In the genomic region with DNA sequence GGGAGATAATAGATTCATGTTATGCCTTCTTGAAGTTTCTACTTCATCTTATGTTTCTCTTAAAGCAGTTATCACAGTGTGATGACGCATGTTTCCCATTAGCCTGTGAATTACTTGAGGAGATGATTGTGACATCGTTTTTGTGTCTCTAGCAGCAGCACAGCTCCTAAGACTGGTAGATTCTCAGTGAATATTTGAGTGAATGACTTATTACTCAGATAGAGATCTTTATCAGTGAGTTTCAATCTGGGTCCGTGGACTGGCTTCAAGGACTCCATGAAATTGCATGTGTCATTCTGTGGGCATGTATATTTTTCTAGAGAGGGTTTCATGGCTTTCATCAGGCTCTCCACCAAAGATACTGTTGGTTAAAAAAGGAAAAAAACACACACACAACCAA, we compare ENCODE assay signal across 7 cellular contexts. TPM values are rescaled to one million over a fixed set of nuclear protein-coding genes. Genes with fewer than 3 reads are reported as not detected.
DNase-seq lines count a peak whose midpoint lies in the region; ATAC-seq, FAIRE-seq and TF ChIP-seq lines count a peak whose summit lies in the region.

No MANE protein-coding gene starts in this region.

- H3K27ac ChIP-seq in SK-N-SH (ENCODE audit: low read depth in 2 of 2, low read length in 1 of 2) (peak overlapping the region; percentile 51 to 99; a peak in 3 of 4 replicates), Karpas-422 (ENCODE audit: low read length) (no peak overlapping the region)

- H3K9me2 ChIP-seq in SK-N-SH (no peaks in the 10 kb centered on the region), Karpas-422 (replicated peaks; ENCODE audit: insufficient read depth, low read length) (no peaks in the 10 kb centered on the region)

- no peaks in the 10 kb centered on the region for H3K9me3 ChIP-seq in SK-N-SH
- no peaks in the 10 kb centered on the region for H3K9me3 ChIP-seq in Caco-2
- no peaks in the 10 kb centered on the region for H3K9me3 ChIP-seq in Karpas-422 (ENCODE audit: low read length)

- H3K9ac ChIP-seq in SK-N-SH (peak overlapping the region; percentile 62; the same call in 1 of the 2 replicates), Karpas-422 (ENCODE audit: low read length) (no peak overlapping the region)

- POLR2A ChIA-PET in SK-N-SH (lab: Yijun Ruan, JAX), result no interaction called here
- POLR2A ChIA-PET in Caco-2 (lab: Charles Lee), result no interaction called here

- no peak overlapping the region for H3K27ac Mint-ChIP-seq in Caco-2 (ENCODE audit: unreplicated experiment)

- no peaks in the 10 kb centered on the region for H3K9me3 Mint-ChIP-seq in Caco-2 (ENCODE audit: unreplicated experiment)

- H3K4me2 ChIP-seq in SK-N-SH (peak overlapping the region; percentile 74), Karpas-422 (ENCODE audit: low read depth, low read length, poor library complexity, severe bottlenecking) (no peak overlapping the region)

- no peaks in the 10 kb centered on the region for H3K36me3 Mint-ChIP-seq in Caco-2 (ENCODE audit: insufficient read depth, unreplicated experiment)

- no peak for TF ChIP-seq RAD21 in SK-N-SH (IDR thresholded peaks at IDR 0.05; ENCODE audit: low read length)

- no peak for TF ChIP-seq CTCF in SK-N-SH (IDR thresholded peaks at IDR 0.05)
- TF ChIP-seq CTCF in epithelial cell of esophagus (IDR thresholded peaks at IDR 0.05; ENCODE audit: insufficient read depth, low read depth, low read length, missing control alignments), result no peak
- no peak for TF ChIP-seq CTCF in Caco-2 (IDR thresholded peaks at IDR 0.05; ENCODE audit: insufficient read depth in 1 of 2, low read depth in 1 of 2, low read length in 1 of 2, severe bottlenecking in 1 of 2, unreplicated experiment in 1 of 2)

- intact Hi-C loops in Caco-2 (cut with micrococcal nuclease; ENCODE audit: unreplicated experiment), result no loop called here

- H3K27me3 ChIP-seq in SK-N-SH (ENCODE audit: insufficient read depth) (no peaks in the 10 kb centered on the region), Caco-2 (replicated peaks; ENCODE audit: control insufficient read depth, insufficient read depth, low read length) (no peaks in the 10 kb centered on the region), Karpas-422 (ENCODE audit: low read length) (no peaks in the 10 kb centered on the region)

- TF ChIP-seq EP300 in SK-N-SH (IDR thresholded peaks at IDR 0.05; ENCODE audit: borderline replicate concordance in 1 of 2, low read depth in 1 of 2, low read length in 1 of 2), result peak in 1 of 2 experiments; percentile 97; a peak in 2 of 4 replicates

- no peak overlapping the region for H3K4me3 Mint-ChIP-seq in Caco-2 (ENCODE audit: unreplicated experiment)

- FAIRE-seq in GM12891 (lab: Jason Lieb, UNC), result peak; percentile 13

- no peak for ATAC-seq in HG03280 (IDR thresholded peaks at IDR 0.05; ENCODE audit: unreplicated experiment)

- H3K36me3 ChIP-seq in SK-N-SH (replicated peaks in 1 of 2; ENCODE audit: control insufficient read depth in 1 of 2, insufficient read depth in 2 of 2, low read length in 1 of 2), result peaks cover 0 to 1% of the 10 kb centered on the region in 2 experiments
- no peaks in the 10 kb centered on the region; the same call in 1 of the 2 replicates for H3K36me3 ChIP-seq in Caco-2 (ENCODE audit: control insufficient read depth, insufficient read depth, low read length)
- H3K36me3 ChIP-seq in Karpas-422 (ENCODE audit: insufficient read depth, low read length), result no peaks in the 10 kb centered on the region

- H3F3A ChIP-seq in SK-N-SH (replicated peaks; ENCODE audit: insufficient read depth), result peaks cover 63% of the 10 kb centered on the region

- H3K4me1 ChIP-seq in SK-N-SH (ENCODE audit: control insufficient read depth in 1 of 2, insufficient read depth in 2 of 2, low read depth in 1 of 2, low read length in 1 of 2) (peaks cover 34 to 49% of the 10 kb centered on the region in 2 experiments), Caco-2 (peaks cover 16% of the 10 kb centered on the region), Karpas-422 (ENCODE audit: low read length) (peaks cover 12% of the 10 kb centered on the region)

- H2AFZ ChIP-seq in SK-N-SH (ENCODE audit: low read depth) (no peak overlapping the region), Karpas-422 (ENCODE audit: low read length) (no peak overlapping the region)

- H3K79me2 ChIP-seq in SK-N-SH (ENCODE audit: insufficient read depth) (peaks cover 30% of the 10 kb centered on the region), Karpas-422 (ENCODE audit: low read length) (no peaks in the 10 kb centered on the region)

- no peak for TF ChIP-seq POLR2A in GM12891 (IDR thresholded peaks at IDR 0.05; ENCODE audit: low read depth, low read length)

- BruUV-seq in Caco-2 (replicated peaks; lab: Mats Ljungman, UMichigan), result no TSS peak

- no peaks in the 10 kb centered on the region; the same call in 1 of the 2 replicates for H4K20me1 ChIP-seq in SK-N-SH (ENCODE audit: insufficient read depth)
- peaks cover 3% of the 10 kb centered on the region; the same call in 1 of the 2 replicates for H4K20me1 ChIP-seq in Karpas-422 (ENCODE audit: insufficient read depth, low read depth, low read length)

- H3K4me3 ChIP-seq in SK-N-SH (ENCODE audit: low read depth in 2 of 2, low read length in 1 of 2) (peak overlapping the region in 1 of 2 experiments; percentile 25; a peak in 1 of 4 replicates), epithelial cell of esophagus (ENCODE audit: low read length) (no peak overlapping the region), Caco-2 (ENCODE audit: low read depth, low read length) (no peak overlapping the region), Karpas-422 (ENCODE audit: low read length) (no peak overlapping the region)

- no peak for DNase-seq in GM12891 (ENCODE audit: insufficient read length, low spot score)
- no peak for DNase-seq in SK-N-SH
- DNase-seq in epithelial cell of esophagus (ENCODE audit: low read depth), result peak; percentile 36
- peak; percentile 54 for DNase-seq in stimulated activated CD4-positive, alpha-beta T cell treated with anti-CD3 and anti-CD28 coated beads, Interleukin-4, amount 100 ng/mL, for 24 hours
- no peak for DNase-seq in Caco-2
- DNase-seq in Karpas-422, result no peak

- H3K4me1 Mint-ChIP-seq in Caco-2 (ENCODE audit: low read depth, unreplicated experiment), result peaks cover 7% of the 10 kb centered on the region

- H3K27me3 Mint-ChIP-seq in Caco-2 (ENCODE audit: insufficient read depth, unreplicated experiment), result no peaks in the 10 kb centered on the region

- 11% methylated on average over 3 of the region's 3 CpGs for WGBS in SK-N-SH (ENCODE audit: low lambda C conversion rate)

- CTCF ChIA-PET in SK-N-SH (lab: Yijun Ruan, JAX) (interaction anchor here (0.9 to 2.0 kb wide), 4 partner anchors 18 to 80 kb away, joined by 3 to 7 read pairs (median 5); no protein-coding TSS in a partner anchor), Caco-2 (lab: Charles Lee) (no interaction called here)

TF ChIP-seq in GM12891, 5 proteins besides CTCF, POLR2A, EP300 and RAD21:
- no peak for TF ChIP-seq TAF1 (IDR thresholded peaks at IDR 0.05; ENCODE audit: low read depth, low read length)
- no peak for TF ChIP-seq POU2F2 (IDR thresholded peaks at IDR 0.05; ENCODE audit: low read depth, low read length)
- no peak for TF ChIP-seq SPI1 (IDR thresholded peaks at IDR 0.05; ENCODE audit: low read depth, low read length)
TF ChIP-seq in GM12891: peak in this region for 0.

TF ChIP-seq in SK-N-SH, 30 proteins besides CTCF, POLR2A, EP300 and RAD21 (continues in another document):
- TF ChIP-seq FOSL2 (IDR thresholded peaks at IDR 0.05; ENCODE audit: borderline replicate concordance, low read depth) (peak; percentile 81; the same call in 1 of the 2 replicates), YY1 (IDR thresholded peaks at IDR 0.05; ENCODE audit: low read depth) (peak; percentile 51; the same call in 1 of the 2 replicates), MEF2A (IDR thresholded peaks at IDR 0.05; ENCODE audit: borderline replicate concordance, low read depth) (peak; percentile 61; the same call in 1 of the 2 replicates), JUND (IDR thresholded peaks at IDR 0.05) (peak; percentile 97), TAF1 (IDR thresholded peaks at IDR 0.05; ENCODE audit: borderline replicate concordance, low read depth, low read length) (no peak)
- TF ChIP-seq, protein P1, sequence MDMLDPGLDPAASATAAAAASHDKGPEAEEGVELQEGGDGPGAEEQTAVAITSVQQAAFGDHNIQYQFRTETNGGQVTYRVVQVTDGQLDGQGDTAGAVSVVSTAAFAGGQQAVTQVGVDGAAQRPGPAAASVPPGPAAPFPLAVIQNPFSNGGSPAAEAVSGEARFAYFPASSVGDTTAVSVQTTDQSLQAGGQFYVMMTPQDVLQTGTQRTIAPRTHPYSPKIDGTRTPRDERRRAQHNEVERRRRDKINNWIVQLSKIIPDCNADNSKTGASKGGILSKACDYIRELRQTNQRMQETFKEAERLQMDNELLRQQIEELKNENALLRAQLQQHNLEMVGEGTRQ (IDR thresholded peaks at IDR 0.05; ENCODE audit: borderline replicate concordance, low read depth, low read length), result no peak
- TF ChIP-seq, protein P2, sequence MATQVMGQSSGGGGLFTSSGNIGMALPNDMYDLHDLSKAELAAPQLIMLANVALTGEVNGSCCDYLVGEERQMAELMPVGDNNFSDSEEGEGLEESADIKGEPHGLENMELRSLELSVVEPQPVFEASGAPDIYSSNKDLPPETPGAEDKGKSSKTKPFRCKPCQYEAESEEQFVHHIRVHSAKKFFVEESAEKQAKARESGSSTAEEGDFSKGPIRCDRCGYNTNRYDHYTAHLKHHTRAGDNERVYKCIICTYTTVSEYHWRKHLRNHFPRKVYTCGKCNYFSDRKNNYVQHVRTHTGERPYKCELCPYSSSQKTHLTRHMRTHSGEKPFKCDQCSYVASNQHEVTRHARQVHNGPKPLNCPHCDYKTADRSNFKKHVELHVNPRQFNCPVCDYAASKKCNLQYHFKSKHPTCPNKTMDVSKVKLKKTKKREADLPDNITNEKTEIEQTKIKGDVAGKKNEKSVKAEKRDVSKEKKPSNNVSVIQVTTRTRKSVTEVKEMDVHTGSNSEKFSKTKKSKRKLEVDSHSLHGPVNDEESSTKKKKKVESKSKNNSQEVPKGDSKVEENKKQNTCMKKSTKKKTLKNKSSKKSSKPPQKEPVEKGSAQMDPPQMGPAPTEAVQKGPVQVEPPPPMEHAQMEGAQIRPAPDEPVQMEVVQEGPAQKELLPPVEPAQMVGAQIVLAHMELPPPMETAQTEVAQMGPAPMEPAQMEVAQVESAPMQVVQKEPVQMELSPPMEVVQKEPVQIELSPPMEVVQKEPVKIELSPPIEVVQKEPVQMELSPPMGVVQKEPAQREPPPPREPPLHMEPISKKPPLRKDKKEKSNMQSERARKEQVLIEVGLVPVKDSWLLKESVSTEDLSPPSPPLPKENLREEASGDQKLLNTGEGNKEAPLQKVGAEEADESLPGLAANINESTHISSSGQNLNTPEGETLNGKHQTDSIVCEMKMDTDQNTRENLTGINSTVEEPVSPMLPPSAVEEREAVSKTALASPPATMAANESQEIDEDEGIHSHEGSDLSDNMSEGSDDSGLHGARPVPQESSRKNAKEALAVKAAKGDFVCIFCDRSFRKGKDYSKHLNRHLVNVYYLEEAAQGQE (IDR thresholded peaks at IDR 0.05; ENCODE audit: low read depth, low read length), result no peak

RNA-seq across cellular contexts. Expression of a gene that starts 29.9 kb away (rescaled TPM):
- polyA plus RNA-seq in GM12891 (2012; ENCODE audit: low read depth, missing spikeins), result 1.3 TPM
- polyA plus RNA-seq in SK-N-SH (2012; rRNA removed), result 3.2 and 5.5 TPM in 2 replicates
- 4.7 and 5.4 TPM in 2 replicates for polyA plus RNA-seq in SK-N-SH (2012; cell fraction: cytosol; rRNA removed)
- polyA plus RNA-seq in SK-N-SH (2012; cell fraction: nucleus; rRNA removed), result 5.5 and 10.2 TPM in 2 replicates
- total RNA-seq in Caco-2 (2022), result 2.9 and 4.5 TPM in 2 replicates
- 3.5 and 6.1 TPM in 2 replicates for total RNA-seq in Karpas-422 (2014; rRNA removed; shearing (Covaris generic); ENCODE audit: low replicate concordance)

Comparison
In these comparisons a context has a peak if more than half of its experiments do, and no peak if none do; other contexts are left out.
1. DNase-seq: peak in epithelial cell of esophagus (single experiment) and stimulated activated CD4-positive, alpha-beta T cell treated with anti-CD3 and anti-CD28 coated beads, Interleukin-4, amount 100 ng/mL, for 24 hours (single experiment); none in GM12891 (single experiment), SK-N-SH (single experiment), Caco-2 (0 of 2) and Karpas-422 (single experiment).